ENCODE assay signal across 9 cellular contexts in genomic region chr15:25481208-25481862, GRCh38.
DNase-seq lines count a peak whose midpoint lies in the region; ATAC-seq and TF ChIP-seq lines count a peak whose summit lies in the region.
"Had no signal": no experiment of that assay in that cellular context is flagged by ENCODE, and none has a peak within 500 bp of the region (broad histone marks: within the 10 kb centered on the region; RNA-seq: fewer than 3 reads in every experiment).

No MANE protein-coding gene starts in this region.

- H3K27me3 ChIP-seq in mucosa of stomach (ENCODE audit: control insufficient read depth, insufficient read depth, low read length): no peaks in the 10 kb centered on the region

- no peaks in the 10 kb centered on the region for H3K9me3 ChIP-seq in mucosa of stomach (ENCODE audit: control insufficient read depth, low read length)

- H3K4me1 ChIP-seq in mucosa of stomach (ENCODE audit: control insufficient read depth, insufficient read depth, low read length): no peaks in the 10 kb centered on the region

- peak overlapping the region; percentile 28 for H3K9ac ChIP-seq in mucosa of stomach (ENCODE audit: low read length)

- ATAC-seq in HG02642 (IDR thresholded peaks at IDR 0.05; ENCODE audit: poor library complexity, unreplicated experiment): no peak

- no peaks in the 10 kb centered on the region for H3K36me3 ChIP-seq in mucosa of stomach (ENCODE audit: control insufficient read depth, insufficient read depth, low read length)

- POLR2A ChIA-PET in HEK293T (lab: Yijun Ruan, JAX): no interaction called here

- DNase-seq in DMS53 treated with DMSO at 0.1 percent for 48 hours (lab: John Stamatoyannopoulos, UW; ENCODE audit: unreplicated experiment) (peak; percentile 3), NCI-H146 treated with DMSO at 0.1 percent for 48 hours (lab: John Stamatoyannopoulos, UW; ENCODE audit: unreplicated experiment) (peak; percentile 26), cerebellar cortex (ENCODE audit: low spot score) (peak; percentile 77), NCI-H128 (lab: John Stamatoyannopoulos, UW; ENCODE audit: unreplicated experiment) (no peak), HEK293T (ENCODE audit: extremely low spot score) (no peak)
- DNase-seq in activated CD8-positive, alpha-beta memory T cell treated with anti-CD3 and anti-CD28 coated beads, Interleukin-2, amount 50 U/mL, for 48 hours: no peak
- DNase-seq: T1000 had no signal

- H3K4me3 ChIP-seq in mucosa of stomach (ENCODE audit: low read length): no peak overlapping the region

- CTCF ChIA-PET in HEK293T (lab: Yijun Ruan, JAX): no interaction called here

TF ChIP-seq in HEK293T, 16 proteins besides CTCF, POLR2A, EP300 and RAD21:
- TF ChIP-seq TARDBP (IDR thresholded peaks at IDR 0.05) (no peak), LEF1 (IDR thresholded peaks at IDR 0.05; ENCODE audit: borderline replicate concordance) (no peak), FOXK2 (IDR thresholded peaks at IDR 0.05) (no peak), L3MBTL2 (conservative IDR thresholded peaks at IDR 0.05) (no peak), NFRKB (IDR thresholded peaks at IDR 0.05) (no peak), SP1 (IDR thresholded peaks at IDR 0.05) (no peak), SUZ12 (IDR thresholded peaks at IDR 0.05) (no peak)

Comparison
In these comparisons a context has a peak if more than half of its experiments do, and no peak if none do; other contexts are left out.
1. DNase-seq: peak in DMS53 treated with DMSO at 0.1 percent for 48 hours (single experiment), NCI-H146 treated with DMSO at 0.1 percent for 48 hours (single experiment) and cerebellar cortex (single experiment); none in NCI-H128 (single experiment), activated CD8-positive, alpha-beta memory T cell treated with anti-CD3 and anti-CD28 coated beads, Interleukin-2, amount 50 U/mL, for 48 hours (single experiment) and HEK293T (single experiment).